Comparison of ENCODE assay signal across 1 cellular context in the genomic region with DNA sequence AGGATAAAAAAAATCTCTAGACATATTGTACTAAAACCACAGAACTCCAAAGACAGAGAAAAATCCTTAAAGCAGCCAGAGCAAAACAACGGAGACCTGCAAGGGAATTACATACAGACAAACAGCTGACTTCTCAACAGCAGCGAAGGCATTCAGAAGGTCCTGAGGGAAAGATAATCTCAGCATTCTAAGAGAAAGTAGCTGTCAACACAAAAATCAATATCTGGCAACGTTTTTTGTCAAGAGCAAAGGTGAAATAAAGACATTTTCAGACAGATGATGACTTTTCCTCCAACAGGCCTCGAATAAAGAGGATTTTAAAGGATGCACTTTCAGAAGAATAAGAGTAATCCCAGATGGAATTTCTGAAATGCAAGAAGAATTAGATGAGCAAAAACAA.
TF ChIP-seq lines count a peak whose summit lies in the region.

No MANE protein-coding gene starts in this region.

TF ChIP-seq in HepG2, 621 proteins besides CTCF, POLR2A, EP300 and RAD21 (continued from another document):
- TF ChIP-seq DNMT3B (CRISPR knock-in tag; conservative IDR thresholded peaks at IDR 0.05) (no peak), ETV6 (CRISPR knock-in tag; conservative IDR thresholded peaks at IDR 0.05) (no peak), SUZ12 (IDR thresholded peaks at IDR 0.05; ENCODE audit: low read depth, low read length) (no peak), ZNF781 (CRISPR knock-in tag; IDR thresholded peaks at IDR 0.05; ENCODE audit: borderline replicate concordance, not compliant biosample characterization) (no peak), POLR2AphosphoS5 (IDR thresholded peaks at IDR 0.05; ENCODE audit: low read depth, low read length) (no peak), NR2F2 (IDR thresholded peaks at IDR 0.05; ENCODE audit: borderline replicate concordance, low read depth) (no peak), NR2F6 (IDR thresholded peaks at IDR 0.05) (peak; percentile 44; the same call in 1 of the 2 replicates), NR2F6 (CRISPR knock-in tag; IDR thresholded peaks at IDR 0.05) (no peak), ZNF530 (CRISPR knock-in tag; IDR thresholded peaks at IDR 0.05; ENCODE audit: low read depth) (no peak), MAFF (IDR thresholded peaks at IDR 0.05; ENCODE audit: low read depth, low read length) (no peak), SAP130 (CRISPR knock-in tag; IDR thresholded peaks at IDR 0.05; ENCODE audit: low read depth) (peak; percentile 26; the same call in 1 of the 2 replicates), POLR2AphosphoS2 (IDR thresholded peaks at IDR 0.05; ENCODE audit: low read depth, low read length) (no peak), HNRNPH1 (optimal IDR thresholded peaks at IDR 0.05; ENCODE audit: low read depth, low read length) (no peak), SMARCE1 (IDR thresholded peaks at IDR 0.05; ENCODE audit: borderline replicate concordance) (no peak), ZNF749 (CRISPR knock-in tag; IDR thresholded peaks at IDR 0.05; ENCODE audit: borderline replicate concordance) (no peak), THAP11 (CRISPR knock-in tag; IDR thresholded peaks at IDR 0.05) (0 out of 2 replicates have a peak, but pooled peaks have one; percentile 11), ZNF124 (CRISPR knock-in tag; IDR thresholded peaks at IDR 0.05) (0 out of 2 replicates have a peak, but pooled peaks have one; percentile 45), GTF3A (CRISPR knock-in tag; conservative IDR thresholded peaks at IDR 0.05) (no peak), POGZ (CRISPR knock-in tag; IDR thresholded peaks at IDR 0.05) (peak; percentile 39; the same call in 1 of the 2 replicates), CCDC6 (CRISPR knock-in tag; IDR thresholded peaks at IDR 0.05) (no peak), FOXP1 (IDR thresholded peaks at IDR 0.05) (no peak), FOXP1 (CRISPR knock-in tag; IDR thresholded peaks at IDR 0.05) (peak; percentile 78; the same call in 1 of the 2 replicates), KLF16 (CRISPR knock-in tag; IDR thresholded peaks at IDR 0.05) (peak in 1 of 2 experiments; percentile 57; a peak in 1 of 4 replicates), ISX (CRISPR knock-in tag; conservative IDR thresholded peaks at IDR 0.05) (no peak), HDAC2 (CRISPR knock-in tag; IDR thresholded peaks at IDR 0.05) (peak; percentile 62), NCOA2 (CRISPR knock-in tag; IDR thresholded peaks at IDR 0.05) (peak; percentile 56; the same call in 1 of the 2 replicates), TOPORS (CRISPR knock-in tag; IDR thresholded peaks at IDR 0.05) (no peak), RAD51 (IDR thresholded peaks at IDR 0.05; ENCODE audit: borderline replicate concordance) (no peak), ZNF337 (CRISPR knock-in tag; IDR thresholded peaks at IDR 0.05; ENCODE audit: borderline replicate concordance, low read depth) (no peak), ONECUT2 (CRISPR knock-in tag; IDR thresholded peaks at IDR 0.05) (peak; percentile 97), ZNF329 (CRISPR knock-in tag; IDR thresholded peaks at IDR 0.05; ENCODE audit: low read depth) (no peak), HOXA5 (CRISPR knock-in tag; IDR thresholded peaks at IDR 0.05) (no peak)
- TF ChIP-seq, protein P1, sequence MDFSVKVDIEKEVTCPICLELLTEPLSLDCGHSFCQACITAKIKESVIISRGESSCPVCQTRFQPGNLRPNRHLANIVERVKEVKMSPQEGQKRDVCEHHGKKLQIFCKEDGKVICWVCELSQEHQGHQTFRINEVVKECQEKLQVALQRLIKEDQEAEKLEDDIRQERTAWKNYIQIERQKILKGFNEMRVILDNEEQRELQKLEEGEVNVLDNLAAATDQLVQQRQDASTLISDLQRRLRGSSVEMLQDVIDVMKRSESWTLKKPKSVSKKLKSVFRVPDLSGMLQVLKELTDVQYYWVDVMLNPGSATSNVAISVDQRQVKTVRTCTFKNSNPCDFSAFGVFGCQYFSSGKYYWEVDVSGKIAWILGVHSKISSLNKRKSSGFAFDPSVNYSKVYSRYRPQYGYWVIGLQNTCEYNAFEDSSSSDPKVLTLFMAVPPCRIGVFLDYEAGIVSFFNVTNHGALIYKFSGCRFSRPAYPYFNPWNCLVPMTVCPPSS (IDR thresholded peaks at IDR 0.05): no peak
- TF ChIP-seq, protein P2, sequence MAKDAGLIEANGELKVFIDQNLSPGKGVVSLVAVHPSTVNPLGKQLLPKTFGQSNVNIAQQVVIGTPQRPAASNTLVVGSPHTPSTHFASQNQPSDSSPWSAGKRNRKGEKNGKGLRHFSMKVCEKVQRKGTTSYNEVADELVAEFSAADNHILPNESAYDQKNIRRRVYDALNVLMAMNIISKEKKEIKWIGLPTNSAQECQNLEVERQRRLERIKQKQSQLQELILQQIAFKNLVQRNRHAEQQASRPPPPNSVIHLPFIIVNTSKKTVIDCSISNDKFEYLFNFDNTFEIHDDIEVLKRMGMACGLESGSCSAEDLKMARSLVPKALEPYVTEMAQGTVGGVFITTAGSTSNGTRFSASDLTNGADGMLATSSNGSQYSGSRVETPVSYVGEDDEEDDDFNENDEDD (CRISPR knock-in tag; IDR thresholded peaks at IDR 0.05; ENCODE audit: borderline replicate concordance): no peak
- TF ChIP-seq, protein P3, sequence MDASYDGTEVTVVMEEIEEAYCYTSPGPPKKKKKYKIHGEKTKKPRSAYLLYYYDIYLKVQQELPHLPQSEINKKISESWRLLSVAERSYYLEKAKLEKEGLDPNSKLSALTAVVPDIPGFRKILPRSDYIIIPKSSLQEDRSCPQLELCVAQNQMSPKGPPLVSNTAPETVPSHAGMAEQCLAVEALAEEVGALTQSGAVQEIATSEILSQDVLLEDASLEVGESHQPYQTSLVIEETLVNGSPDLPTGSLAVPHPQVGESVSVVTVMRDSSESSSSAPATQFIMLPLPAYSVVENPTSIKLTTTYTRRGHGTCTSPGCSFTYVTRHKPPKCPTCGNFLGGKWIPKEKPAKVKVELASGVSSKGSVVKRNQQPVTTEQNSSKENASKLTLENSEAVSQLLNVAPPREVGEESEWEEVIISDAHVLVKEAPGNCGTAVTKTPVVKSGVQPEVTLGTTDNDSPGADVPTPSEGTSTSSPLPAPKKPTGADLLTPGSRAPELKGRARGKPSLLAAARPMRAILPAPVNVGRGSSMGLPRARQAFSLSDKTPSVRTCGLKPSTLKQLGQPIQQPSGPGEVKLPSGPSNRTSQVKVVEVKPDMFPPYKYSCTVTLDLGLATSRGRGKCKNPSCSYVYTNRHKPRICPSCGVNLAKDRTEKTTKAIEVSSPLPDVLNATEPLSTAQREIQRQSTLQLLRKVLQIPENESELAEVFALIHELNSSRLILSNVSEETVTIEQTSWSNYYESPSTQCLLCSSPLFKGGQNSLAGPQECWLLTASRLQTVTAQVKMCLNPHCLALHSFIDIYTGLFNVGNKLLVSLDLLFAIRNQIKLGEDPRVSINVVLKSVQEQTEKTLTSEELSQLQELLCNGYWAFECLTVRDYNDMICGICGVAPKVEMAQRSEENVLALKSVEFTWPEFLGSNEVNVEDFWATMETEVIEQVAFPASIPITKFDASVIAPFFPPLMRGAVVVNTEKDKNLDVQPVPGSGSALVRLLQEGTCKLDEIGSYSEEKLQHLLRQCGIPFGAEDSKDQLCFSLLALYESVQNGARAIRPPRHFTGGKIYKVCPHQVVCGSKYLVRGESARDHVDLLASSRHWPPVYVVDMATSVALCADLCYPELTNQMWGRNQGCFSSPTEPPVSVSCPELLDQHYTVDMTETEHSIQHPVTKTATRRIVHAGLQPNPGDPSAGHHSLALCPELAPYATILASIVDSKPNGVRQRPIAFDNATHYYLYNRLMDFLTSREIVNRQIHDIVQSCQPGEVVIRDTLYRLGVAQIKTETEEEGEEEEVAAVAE (CRISPR knock-in tag; IDR thresholded peaks at IDR 0.05; ENCODE audit: borderline replicate concordance): no peak
- TF ChIP-seq, protein P4, sequence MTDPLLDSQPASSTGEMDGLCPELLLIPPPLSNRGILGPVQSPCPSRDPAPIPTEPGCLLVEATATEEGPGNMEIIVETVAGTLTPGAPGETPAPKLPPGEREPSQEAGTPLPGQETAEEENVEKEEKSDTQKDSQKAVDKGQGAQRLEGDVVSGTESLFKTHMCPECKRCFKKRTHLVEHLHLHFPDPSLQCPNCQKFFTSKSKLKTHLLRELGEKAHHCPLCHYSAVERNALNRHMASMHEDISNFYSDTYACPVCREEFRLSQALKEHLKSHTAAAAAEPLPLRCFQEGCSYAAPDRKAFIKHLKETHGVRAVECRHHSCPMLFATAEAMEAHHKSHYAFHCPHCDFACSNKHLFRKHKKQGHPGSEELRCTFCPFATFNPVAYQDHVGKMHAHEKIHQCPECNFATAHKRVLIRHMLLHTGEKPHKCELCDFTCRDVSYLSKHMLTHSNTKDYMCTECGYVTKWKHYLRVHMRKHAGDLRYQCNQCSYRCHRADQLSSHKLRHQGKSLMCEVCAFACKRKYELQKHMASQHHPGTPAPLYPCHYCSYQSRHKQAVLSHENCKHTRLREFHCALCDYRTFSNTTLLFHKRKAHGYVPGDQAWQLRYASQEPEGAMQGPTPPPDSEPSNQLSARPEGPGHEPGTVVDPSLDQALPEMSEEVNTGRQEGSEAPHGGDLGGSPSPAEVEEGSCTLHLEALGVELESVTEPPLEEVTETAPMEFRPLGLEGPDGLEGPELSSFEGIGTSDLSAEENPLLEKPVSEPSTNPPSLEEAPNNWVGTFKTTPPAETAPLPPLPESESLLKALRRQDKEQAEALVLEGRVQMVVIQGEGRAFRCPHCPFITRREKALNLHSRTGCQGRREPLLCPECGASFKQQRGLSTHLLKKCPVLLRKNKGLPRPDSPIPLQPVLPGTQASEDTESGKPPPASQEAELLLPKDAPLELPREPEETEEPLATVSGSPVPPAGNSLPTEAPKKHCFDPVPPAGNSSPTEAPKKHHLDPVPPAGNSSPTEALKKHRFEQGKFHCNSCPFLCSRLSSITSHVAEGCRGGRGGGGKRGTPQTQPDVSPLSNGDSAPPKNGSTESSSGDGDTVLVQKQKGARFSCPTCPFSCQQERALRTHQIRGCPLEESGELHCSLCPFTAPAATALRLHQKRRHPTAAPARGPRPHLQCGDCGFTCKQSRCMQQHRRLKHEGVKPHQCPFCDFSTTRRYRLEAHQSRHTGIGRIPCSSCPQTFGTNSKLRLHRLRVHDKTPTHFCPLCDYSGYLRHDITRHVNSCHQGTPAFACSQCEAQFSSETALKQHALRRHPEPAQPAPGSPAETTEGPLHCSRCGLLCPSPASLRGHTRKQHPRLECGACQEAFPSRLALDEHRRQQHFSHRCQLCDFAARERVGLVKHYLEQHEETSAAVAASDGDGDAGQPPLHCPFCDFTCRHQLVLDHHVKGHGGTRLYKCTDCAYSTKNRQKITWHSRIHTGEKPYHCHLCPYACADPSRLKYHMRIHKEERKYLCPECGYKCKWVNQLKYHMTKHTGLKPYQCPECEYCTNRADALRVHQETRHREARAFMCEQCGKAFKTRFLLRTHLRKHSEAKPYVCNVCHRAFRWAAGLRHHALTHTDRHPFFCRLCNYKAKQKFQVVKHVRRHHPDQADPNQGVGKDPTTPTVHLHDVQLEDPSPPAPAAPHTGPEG (CRISPR knock-in tag; IDR thresholded peaks at IDR 0.05): no peak
- TF ChIP-seq, protein P5, sequence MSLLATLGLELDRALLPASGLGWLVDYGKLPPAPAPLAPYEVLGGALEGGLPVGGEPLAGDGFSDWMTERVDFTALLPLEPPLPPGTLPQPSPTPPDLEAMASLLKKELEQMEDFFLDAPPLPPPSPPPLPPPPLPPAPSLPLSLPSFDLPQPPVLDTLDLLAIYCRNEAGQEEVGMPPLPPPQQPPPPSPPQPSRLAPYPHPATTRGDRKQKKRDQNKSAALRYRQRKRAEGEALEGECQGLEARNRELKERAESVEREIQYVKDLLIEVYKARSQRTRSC (CRISPR knock-in tag; IDR thresholded peaks at IDR 0.05; ENCODE audit: low read depth): no peak
- TF ChIP-seq, protein P6, sequence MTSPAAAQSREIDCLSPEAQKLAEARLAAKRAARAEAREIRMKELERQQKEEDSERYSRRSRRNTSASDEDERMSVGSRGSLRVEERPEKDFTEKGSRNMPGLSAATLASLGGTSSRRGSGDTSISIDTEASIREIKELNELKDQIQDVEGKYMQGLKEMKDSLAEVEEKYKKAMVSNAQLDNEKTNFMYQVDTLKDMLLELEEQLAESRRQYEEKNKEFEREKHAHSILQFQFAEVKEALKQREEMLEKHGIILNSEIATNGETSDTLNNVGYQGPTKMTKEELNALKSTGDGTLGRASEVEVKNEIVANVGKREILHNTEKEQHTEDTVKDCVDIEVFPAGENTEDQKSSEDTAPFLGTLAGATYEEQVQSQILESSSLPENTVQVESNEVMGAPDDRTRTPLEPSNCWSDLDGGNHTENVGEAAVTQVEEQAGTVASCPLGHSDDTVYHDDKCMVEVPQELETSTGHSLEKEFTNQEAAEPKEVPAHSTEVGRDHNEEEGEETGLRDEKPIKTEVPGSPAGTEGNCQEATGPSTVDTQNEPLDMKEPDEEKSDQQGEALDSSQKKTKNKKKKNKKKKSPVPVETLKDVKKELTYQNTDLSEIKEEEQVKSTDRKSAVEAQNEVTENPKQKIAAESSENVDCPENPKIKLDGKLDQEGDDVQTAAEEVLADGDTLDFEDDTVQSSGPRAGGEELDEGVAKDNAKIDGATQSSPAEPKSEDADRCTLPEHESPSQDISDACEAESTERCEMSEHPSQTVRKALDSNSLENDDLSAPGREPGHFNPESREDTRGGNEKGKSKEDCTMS (CRISPR knock-in tag; conservative IDR thresholded peaks at IDR 0.05): no peak
- TF ChIP-seq, protein P7, sequence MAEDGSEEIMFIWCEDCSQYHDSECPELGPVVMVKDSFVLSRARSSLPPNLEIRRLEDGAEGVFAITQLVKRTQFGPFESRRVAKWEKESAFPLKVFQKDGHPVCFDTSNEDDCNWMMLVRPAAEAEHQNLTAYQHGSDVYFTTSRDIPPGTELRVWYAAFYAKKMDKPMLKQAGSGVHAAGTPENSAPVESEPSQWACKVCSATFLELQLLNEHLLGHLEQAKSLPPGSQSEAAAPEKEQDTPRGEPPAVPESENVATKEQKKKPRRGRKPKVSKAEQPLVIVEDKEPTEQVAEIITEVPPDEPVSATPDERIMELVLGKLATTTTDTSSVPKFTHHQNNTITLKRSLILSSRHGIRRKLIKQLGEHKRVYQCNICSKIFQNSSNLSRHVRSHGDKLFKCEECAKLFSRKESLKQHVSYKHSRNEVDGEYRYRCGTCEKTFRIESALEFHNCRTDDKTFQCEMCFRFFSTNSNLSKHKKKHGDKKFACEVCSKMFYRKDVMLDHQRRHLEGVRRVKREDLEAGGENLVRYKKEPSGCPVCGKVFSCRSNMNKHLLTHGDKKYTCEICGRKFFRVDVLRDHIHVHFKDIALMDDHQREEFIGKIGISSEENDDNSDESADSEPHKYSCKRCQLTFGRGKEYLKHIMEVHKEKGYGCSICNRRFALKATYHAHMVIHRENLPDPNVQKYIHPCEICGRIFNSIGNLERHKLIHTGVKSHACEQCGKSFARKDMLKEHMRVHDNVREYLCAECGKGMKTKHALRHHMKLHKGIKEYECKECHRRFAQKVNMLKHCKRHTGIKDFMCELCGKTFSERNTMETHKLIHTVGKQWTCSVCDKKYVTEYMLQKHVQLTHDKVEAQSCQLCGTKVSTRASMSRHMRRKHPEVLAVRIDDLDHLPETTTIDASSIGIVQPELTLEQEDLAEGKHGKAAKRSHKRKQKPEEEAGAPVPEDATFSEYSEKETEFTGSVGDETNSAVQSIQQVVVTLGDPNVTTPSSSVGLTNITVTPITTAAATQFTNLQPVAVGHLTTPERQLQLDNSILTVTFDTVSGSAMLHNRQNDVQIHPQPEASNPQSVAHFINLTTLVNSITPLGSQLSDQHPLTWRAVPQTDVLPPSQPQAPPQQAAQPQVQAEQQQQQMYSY (CRISPR knock-in tag; IDR thresholded peaks at IDR 0.05): no peak
